ENCODE assay signal across 1 cellular context in the genomic region with DNA sequence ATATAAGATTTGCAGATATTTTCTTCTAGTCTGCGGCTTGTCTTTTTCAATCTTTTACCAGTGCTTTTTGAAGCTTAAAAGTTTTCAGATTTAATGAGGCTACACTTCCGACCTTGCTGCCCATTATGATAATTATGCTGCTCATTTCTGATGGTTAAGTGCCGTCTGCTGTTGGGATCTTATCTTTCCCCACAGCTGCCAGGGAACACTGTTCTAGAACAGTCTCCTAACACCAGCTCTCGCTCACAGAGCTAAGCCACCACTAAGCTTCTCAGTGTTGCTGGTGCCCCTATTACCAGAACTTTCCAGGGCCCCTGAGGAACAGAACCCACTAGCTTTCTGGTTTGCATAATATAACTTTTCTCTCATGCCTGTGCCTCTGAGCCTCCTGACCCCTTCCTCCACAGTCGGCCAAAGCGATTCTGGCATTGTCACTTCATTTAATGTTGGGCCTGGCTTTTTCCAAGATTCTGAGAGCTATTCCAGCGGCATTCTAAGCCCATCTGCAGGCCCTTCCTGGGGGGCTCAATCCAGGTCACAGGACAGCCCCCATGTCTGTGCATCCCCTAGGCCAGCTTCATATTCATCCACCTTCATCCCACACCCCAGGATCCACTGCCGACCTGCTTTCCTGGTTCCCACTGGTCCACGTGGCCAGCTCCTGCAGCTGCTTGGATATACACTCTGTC.
TF ChIP-seq lines count a peak whose summit lies in the region.

No MANE protein-coding gene starts in this region.

TF ChIP-seq in SK-N-SH, 30 proteins besides CTCF, POLR2A, EP300 and RAD21 (continued from another document):
- TF ChIP-seq, protein P1, sequence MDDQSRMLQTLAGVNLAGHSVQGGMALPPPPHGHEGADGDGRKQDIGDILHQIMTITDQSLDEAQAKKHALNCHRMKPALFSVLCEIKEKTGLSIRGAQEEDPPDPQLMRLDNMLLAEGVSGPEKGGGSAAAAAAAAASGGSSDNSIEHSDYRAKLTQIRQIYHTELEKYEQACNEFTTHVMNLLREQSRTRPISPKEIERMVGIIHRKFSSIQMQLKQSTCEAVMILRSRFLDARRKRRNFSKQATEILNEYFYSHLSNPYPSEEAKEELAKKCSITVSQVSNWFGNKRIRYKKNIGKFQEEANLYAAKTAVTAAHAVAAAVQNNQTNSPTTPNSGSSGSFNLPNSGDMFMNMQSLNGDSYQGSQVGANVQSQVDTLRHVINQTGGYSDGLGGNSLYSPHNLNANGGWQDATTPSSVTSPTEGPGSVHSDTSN (IDR thresholded peaks at IDR 0.05), result no peak
- no peak for TF ChIP-seq NFIC (IDR thresholded peaks at IDR 0.05; ENCODE audit: borderline replicate concordance)
- TF ChIP-seq, protein P2, sequence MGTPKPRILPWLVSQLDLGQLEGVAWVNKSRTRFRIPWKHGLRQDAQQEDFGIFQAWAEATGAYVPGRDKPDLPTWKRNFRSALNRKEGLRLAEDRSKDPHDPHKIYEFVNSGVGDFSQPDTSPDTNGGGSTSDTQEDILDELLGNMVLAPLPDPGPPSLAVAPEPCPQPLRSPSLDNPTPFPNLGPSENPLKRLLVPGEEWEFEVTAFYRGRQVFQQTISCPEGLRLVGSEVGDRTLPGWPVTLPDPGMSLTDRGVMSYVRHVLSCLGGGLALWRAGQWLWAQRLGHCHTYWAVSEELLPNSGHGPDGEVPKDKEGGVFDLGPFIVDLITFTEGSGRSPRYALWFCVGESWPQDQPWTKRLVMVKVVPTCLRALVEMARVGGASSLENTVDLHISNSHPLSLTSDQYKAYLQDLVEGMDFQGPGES (IDR thresholded peaks at IDR 0.05; ENCODE audit: low read depth, low read length), result no peak
- TF ChIP-seq FOXJ3 (CRISPR knock-in tag; IDR thresholded peaks at IDR 0.05), result peak; percentile 74
- 0 out of 2 replicates have a peak, but pooled peaks have one; percentile 6 for TF ChIP-seq TCF12 (IDR thresholded peaks at IDR 0.05)
- peak; percentile 73 for TF ChIP-seq CHD2 (IDR thresholded peaks at IDR 0.05; ENCODE audit: low read length, partially characterized antibody)
- no peak for TF ChIP-seq JUND (IDR thresholded peaks at IDR 0.05)
- no peak for TF ChIP-seq SMC3 (IDR thresholded peaks at IDR 0.05; ENCODE audit: low read depth, low read length)
- TF ChIP-seq MXI1 (IDR thresholded peaks at IDR 0.05; ENCODE audit: low read depth, low read length), result no peak
- TF ChIP-seq TEAD4 (IDR thresholded peaks at IDR 0.05; ENCODE audit: borderline replicate concordance, insufficient read depth), result no peak
- peak; percentile 79 for TF ChIP-seq RCOR1 (IDR thresholded peaks at IDR 0.05; ENCODE audit: low read length)
- TF ChIP-seq GABPA (IDR thresholded peaks at IDR 0.05; ENCODE audit: low read depth), result no peak
- no peak for TF ChIP-seq ELF1 (IDR thresholded peaks at IDR 0.05)
- no peak for TF ChIP-seq NRF1 (IDR thresholded peaks at IDR 0.05; ENCODE audit: low read depth, low read length)
- TF ChIP-seq, protein P3, sequence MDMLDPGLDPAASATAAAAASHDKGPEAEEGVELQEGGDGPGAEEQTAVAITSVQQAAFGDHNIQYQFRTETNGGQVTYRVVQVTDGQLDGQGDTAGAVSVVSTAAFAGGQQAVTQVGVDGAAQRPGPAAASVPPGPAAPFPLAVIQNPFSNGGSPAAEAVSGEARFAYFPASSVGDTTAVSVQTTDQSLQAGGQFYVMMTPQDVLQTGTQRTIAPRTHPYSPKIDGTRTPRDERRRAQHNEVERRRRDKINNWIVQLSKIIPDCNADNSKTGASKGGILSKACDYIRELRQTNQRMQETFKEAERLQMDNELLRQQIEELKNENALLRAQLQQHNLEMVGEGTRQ (IDR thresholded peaks at IDR 0.05; ENCODE audit: borderline replicate concordance, low read depth, low read length), result no peak
- TF ChIP-seq, protein P4, sequence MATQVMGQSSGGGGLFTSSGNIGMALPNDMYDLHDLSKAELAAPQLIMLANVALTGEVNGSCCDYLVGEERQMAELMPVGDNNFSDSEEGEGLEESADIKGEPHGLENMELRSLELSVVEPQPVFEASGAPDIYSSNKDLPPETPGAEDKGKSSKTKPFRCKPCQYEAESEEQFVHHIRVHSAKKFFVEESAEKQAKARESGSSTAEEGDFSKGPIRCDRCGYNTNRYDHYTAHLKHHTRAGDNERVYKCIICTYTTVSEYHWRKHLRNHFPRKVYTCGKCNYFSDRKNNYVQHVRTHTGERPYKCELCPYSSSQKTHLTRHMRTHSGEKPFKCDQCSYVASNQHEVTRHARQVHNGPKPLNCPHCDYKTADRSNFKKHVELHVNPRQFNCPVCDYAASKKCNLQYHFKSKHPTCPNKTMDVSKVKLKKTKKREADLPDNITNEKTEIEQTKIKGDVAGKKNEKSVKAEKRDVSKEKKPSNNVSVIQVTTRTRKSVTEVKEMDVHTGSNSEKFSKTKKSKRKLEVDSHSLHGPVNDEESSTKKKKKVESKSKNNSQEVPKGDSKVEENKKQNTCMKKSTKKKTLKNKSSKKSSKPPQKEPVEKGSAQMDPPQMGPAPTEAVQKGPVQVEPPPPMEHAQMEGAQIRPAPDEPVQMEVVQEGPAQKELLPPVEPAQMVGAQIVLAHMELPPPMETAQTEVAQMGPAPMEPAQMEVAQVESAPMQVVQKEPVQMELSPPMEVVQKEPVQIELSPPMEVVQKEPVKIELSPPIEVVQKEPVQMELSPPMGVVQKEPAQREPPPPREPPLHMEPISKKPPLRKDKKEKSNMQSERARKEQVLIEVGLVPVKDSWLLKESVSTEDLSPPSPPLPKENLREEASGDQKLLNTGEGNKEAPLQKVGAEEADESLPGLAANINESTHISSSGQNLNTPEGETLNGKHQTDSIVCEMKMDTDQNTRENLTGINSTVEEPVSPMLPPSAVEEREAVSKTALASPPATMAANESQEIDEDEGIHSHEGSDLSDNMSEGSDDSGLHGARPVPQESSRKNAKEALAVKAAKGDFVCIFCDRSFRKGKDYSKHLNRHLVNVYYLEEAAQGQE (IDR thresholded peaks at IDR 0.05; ENCODE audit: low read depth, low read length), result no peak
TF ChIP-seq in SK-N-SH: peak in this region for 5.
